9 cellular contexts compared by ENCODE assay signal in the genomic region with DNA sequence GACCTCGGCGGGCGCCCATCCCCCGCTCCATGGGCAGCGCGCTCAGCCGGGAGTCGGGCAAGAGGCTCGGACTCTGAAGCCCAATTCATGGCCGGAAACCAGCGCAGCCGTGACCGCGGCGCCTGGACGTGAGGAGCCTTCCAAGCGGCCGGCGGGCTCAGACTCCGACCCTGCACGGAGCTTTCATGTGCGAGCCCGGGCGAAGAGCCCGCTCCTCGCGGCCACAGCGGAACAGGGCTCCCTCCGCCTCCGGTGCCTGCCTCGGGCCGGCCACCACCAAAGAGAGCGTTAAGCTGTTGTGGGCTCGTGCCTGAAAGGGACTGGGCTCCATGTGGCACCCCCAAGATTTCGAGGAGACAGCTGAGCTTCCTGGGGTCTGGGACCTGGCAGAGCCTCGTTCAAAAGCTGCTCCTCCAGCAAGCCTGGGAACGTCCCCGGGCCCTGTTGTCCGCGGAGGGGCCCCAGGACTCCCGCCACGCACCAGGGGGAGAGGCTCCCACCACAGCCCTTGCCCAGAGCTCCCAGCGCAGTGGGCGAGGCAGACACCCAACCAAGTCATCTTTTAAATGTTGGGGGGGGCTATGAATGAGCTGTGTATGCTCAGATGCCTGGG. TPM values are rescaled to one million over a fixed set of nuclear protein-coding genes. Genes with fewer than 3 reads are reported as not detected.
DNase-seq lines count a peak whose midpoint lies in the region; ATAC-seq and TF ChIP-seq lines count a peak whose summit lies in the region.
"Had no signal": no experiment of that assay in that cellular context is flagged by ENCODE, and none has a peak within 500 bp of the region (broad histone marks: within the 10 kb centered on the region; RNA-seq: fewer than 3 reads in every experiment).

No MANE protein-coding gene starts in this region.

- H3K36me3 ChIP-seq in iPS DF 6.9 (ENCODE audit: control insufficient read depth, insufficient read depth, low read length): no peaks in the 10 kb centered on the region

- H3K4me3 Mint-ChIP-seq in T-helper 17 cell: peak overlapping the region; percentile 36
- no peak overlapping the region for H3K4me3 Mint-ChIP-seq in stimulated activated effector memory CD8-positive, alpha-beta T cell treated with anti-CD3 and anti-CD28 coated beads, Interleukin-12 subunit alpha, Interleukin-12 subunit beta, amount 100 ng/mL, for 72 hours

- peaks cover 6% of the 10 kb centered on the region for H3K4me1 Mint-ChIP-seq in T-helper 17 cell
- H3K4me1 Mint-ChIP-seq in stimulated activated effector memory CD8-positive, alpha-beta T cell treated with anti-CD3 and anti-CD28 coated beads, Interleukin-12 subunit alpha, Interleukin-12 subunit beta, amount 100 ng/mL, for 72 hours: peaks cover 16% of the 10 kb centered on the region

- ATAC-seq in GM21723 (IDR thresholded peaks at IDR 0.05; ENCODE audit: unreplicated experiment) (peak; percentile 11), T-helper 17 cell (no peak)
- no peak for ATAC-seq in stimulated activated effector memory CD8-positive, alpha-beta T cell treated with anti-CD3 and anti-CD28 coated beads, Interleukin-12 subunit alpha, Interleukin-12 subunit beta, amount 100 ng/mL, for 72 hours

- H3K4me3 ChIP-seq in iPS DF 6.9 (ENCODE audit: low read length) (peak overlapping the region; percentile 48; the same call in 1 of the 2 replicates), skin epidermis (peak overlapping the region; percentile 20 to 54 (median 40))

- H3K27me3 ChIP-seq in iPS DF 6.9 (ENCODE audit: control insufficient read depth, insufficient read depth, low read length): peaks cover 66% of the 10 kb centered on the region

- peaks cover 10% of the 10 kb centered on the region for H3K4me1 ChIP-seq in iPS DF 6.9 (ENCODE audit: control insufficient read depth, insufficient read depth, low read length)

- DNase-seq in T-helper 17 cell (no peak), iPS DF 6.9 (ENCODE audit: low read depth, low spot score) (no peak), erythroblast (lab: John Stamatoyannopoulos, UW) (no peak), NCI-H1105 treated with DMSO at 0.1 percent for 48 hours (lab: John Stamatoyannopoulos, UW) (no peak), NCI-H446 (lab: John Stamatoyannopoulos, UW) (no peak)
- no peak for DNase-seq in stimulated activated effector memory CD8-positive, alpha-beta T cell treated with anti-CD3 and anti-CD28 coated beads, Interleukin-12 subunit alpha, Interleukin-12 subunit beta, amount 100 ng/mL, for 72 hours (ENCODE audit: low spot score in 2 of 2)

- no peaks in the 10 kb centered on the region for H3K9me3 Mint-ChIP-seq in stimulated activated effector memory CD8-positive, alpha-beta T cell treated with anti-CD3 and anti-CD28 coated beads, Interleukin-12 subunit alpha, Interleukin-12 subunit beta, amount 100 ng/mL, for 72 hours
- H3K9me3 Mint-ChIP-seq: stimulated activated naive CD8-positive, alpha-beta T cell treated with anti-CD3 and anti-CD28 coated beads, Interleukin-15, Interleukin-2, amounts not matched to agents 100 ng/mL and 50 ng/mL, for 24 hours had no signal

- H3K36me3 Mint-ChIP-seq in T-helper 17 cell (ENCODE audit: low read depth): peaks cover 12% of the 10 kb centered on the region
- H3K36me3 Mint-ChIP-seq in stimulated activated effector memory CD8-positive, alpha-beta T cell treated with anti-CD3 and anti-CD28 coated beads, Interleukin-12 subunit alpha, Interleukin-12 subunit beta, amount 100 ng/mL, for 72 hours: no peaks in the 10 kb centered on the region

- H3K27me3 Mint-ChIP-seq in T-helper 17 cell: peaks cover 78% of the 10 kb centered on the region

- no CpG with 5 or more reads among the region's 44 CpGs for WGBS in iPS DF 6.9 (ENCODE audit: insufficient coverage, insufficient read length)

- H3K9me3 ChIP-seq in T-helper 17 cell (ENCODE audit: control insufficient read depth, low read length, poor library complexity, severe bottlenecking) (no peaks in the 10 kb centered on the region), iPS DF 6.9 (ENCODE audit: control insufficient read depth, insufficient read depth, low read length) (no peaks in the 10 kb centered on the region)

- no peak overlapping the region for H3K27ac Mint-ChIP-seq in T-helper 17 cell
- no peak overlapping the region for H3K27ac Mint-ChIP-seq in stimulated activated effector memory CD8-positive, alpha-beta T cell treated with anti-CD3 and anti-CD28 coated beads, Interleukin-12 subunit alpha, Interleukin-12 subunit beta, amount 100 ng/mL, for 72 hours
- H3K27ac Mint-ChIP-seq: stimulated activated naive CD8-positive, alpha-beta T cell treated with anti-CD3 and anti-CD28 coated beads, Interleukin-15, Interleukin-2, amounts not matched to agents 100 ng/mL and 50 ng/mL, for 24 hours had no signal

- H3K27ac ChIP-seq in iPS DF 6.9 (ENCODE audit: low read length): no peak overlapping the region
- no peak overlapping the region for H3K27ac ChIP-seq in skin epidermis

- no peak for TF ChIP-seq POLR2A in erythroblast (IDR thresholded peaks at IDR 0.05; ENCODE audit: low read length)

RNA-seq across cellular contexts. Expression of gene GRID1, which starts 0.8 kb away (rescaled TPM):
- not detected for total RNA-seq in T-helper 17 cell
